ENCODE assay signal across 12 cellular contexts in genomic region chr15:52228928-52229327, GRCh38. TPM values are rescaled to one million over a fixed set of nuclear protein-coding genes. Genes with fewer than 3 reads are reported as not detected.
DNase-seq lines count a peak whose midpoint lies in the region; TF ChIP-seq lines count a peak whose summit lies in the region.
"Had no signal": no experiment of that assay in that cellular context is flagged by ENCODE, and none has a peak within 500 bp of the region (broad histone marks: within the 10 kb centered on the region; RNA-seq: fewer than 3 reads in every experiment).

No MANE protein-coding gene starts in this region.

- no peaks in the 10 kb centered on the region for H3K9me3 Mint-ChIP-seq in Calu3 (ENCODE audit: low read depth, unreplicated experiment)
- H3K9me3 Mint-ChIP-seq: activated T-helper 17 cell treated with anti-CD3 and anti-CD28 coated beads, Interleukin-2, amount 50 U/mL, for 72 hours had no signal

- POLR2A ChIA-PET in HEK293T (lab: Yijun Ruan, JAX): no interaction called here

- intact Hi-C loops in Calu3 (cut with micrococcal nuclease; ENCODE audit: unreplicated experiment): loop anchor here (5.0 to 10.0 kb wide), 2 partner anchors 47 to 444 kb away; no protein-coding TSS in a partner anchor

- H2AK5ac ChIP-seq in neuronal stem cell (ENCODE audit: low read depth, low read length): no peak overlapping the region

- H4K91ac ChIP-seq in neuronal stem cell (ENCODE audit: low read depth, low read length, poor library complexity): no peak overlapping the region

- no peak overlapping the region for H3K27ac ChIP-seq in WERI-Rb-1
- no peak overlapping the region for H3K27ac ChIP-seq in liver (ENCODE audit: low read depth in 1 of 2, low read length in 2 of 2)
- H3K27ac ChIP-seq in neuronal stem cell (replicated peaks; ENCODE audit: low read length): no peak overlapping the region

- no peak overlapping the region for H3K14ac ChIP-seq in neuronal stem cell (ENCODE audit: low read length)

- H2AFZ ChIP-seq in neuronal stem cell (ENCODE audit: low read length): no peak overlapping the region

- H3K9ac ChIP-seq in liver (ENCODE audit: low read depth in 1 of 2, low read length in 2 of 2) (no peak overlapping the region), neuronal stem cell (ENCODE audit: low read depth, low read length, poor library complexity) (no peak overlapping the region)

- no TSS peak for BruUV-seq in Calu3 (replicated peaks; lab: Mats Ljungman, UMichigan)

- H2BK5ac ChIP-seq in neuronal stem cell (ENCODE audit: low read length): no peak overlapping the region

- H3K4me3 ChIP-seq in WERI-Rb-1 (ENCODE audit: low read depth, low read length): no peak overlapping the region
- H3K4me3 ChIP-seq in liver (ENCODE audit: low read depth in 1 of 3, low read length in 3 of 3): no peak overlapping the region
- H3K4me3 ChIP-seq in neuronal stem cell (ENCODE audit: low read length in 2 of 2): no peak overlapping the region

- H3K23ac ChIP-seq in neuronal stem cell (ENCODE audit: low read depth, low read length, poor library complexity): no peak overlapping the region

- H3K27ac Mint-ChIP-seq in Calu3 (ENCODE audit: unreplicated experiment): no peak overlapping the region
- H3K27ac Mint-ChIP-seq: activated T-helper 17 cell treated with anti-CD3 and anti-CD28 coated beads, Interleukin-2, amount 50 U/mL, for 72 hours had no signal

- TF ChIP-seq RAD21 in liver (IDR thresholded peaks at IDR 0.05): no peak

- H3K18ac ChIP-seq in neuronal stem cell (ENCODE audit: low read length): no peak overlapping the region

- no peaks in the 10 kb centered on the region for H3K27me3 Mint-ChIP-seq in Calu3 (ENCODE audit: unreplicated experiment)
- H3K27me3 Mint-ChIP-seq: activated T-helper 17 cell treated with anti-CD3 and anti-CD28 coated beads, Interleukin-2, amount 50 U/mL, for 72 hours had no signal

- no peaks in the 10 kb centered on the region for H3K79me1 ChIP-seq in neuronal stem cell (ENCODE audit: low read depth, low read length)

- peaks cover 10% of the 10 kb centered on the region for H3K36me3 ChIP-seq in WERI-Rb-1
- peaks cover 0 to 7% (median 3%) of the 10 kb centered on the region in 4 donors for H3K36me3 ChIP-seq in liver (ENCODE audit: control insufficient read depth in 4 of 4, insufficient read depth in 3 of 4, low read depth in 1 of 4, low read length in 3 of 4)
- H3K36me3 ChIP-seq in neuronal stem cell (replicated peaks in 1 of 2; ENCODE audit: control insufficient read depth in 2 of 2, insufficient read depth in 2 of 2, low read length in 2 of 2): peaks cover 5 to 18% of the 10 kb centered on the region in 2 donors

- 35% methylated on average over 8 of the region's 8 CpGs for WGBS in liver
- no CpG with 5 or more reads among the region's 8 CpGs for WGBS in neuronal stem cell (ENCODE audit: extremely low coverage in 2 of 2, insufficient read length in 2 of 2, insufficient replicate concordance in 1 of 2), 2 donors

- no peaks in the 10 kb centered on the region for H3K27me3 ChIP-seq in WERI-Rb-1 (ENCODE audit: insufficient read depth, low read depth, severe bottlenecking)
- no peaks in the 10 kb centered on the region for H3K27me3 ChIP-seq in liver (ENCODE audit: control insufficient read depth in 4 of 4, insufficient read depth in 4 of 4, low read length in 3 of 4)
- no peaks in the 10 kb centered on the region for H3K27me3 ChIP-seq in neuronal stem cell (ENCODE audit: control insufficient read depth in 3 of 3, insufficient read depth in 3 of 3, low read depth in 1 of 3, low read length in 3 of 3)

- H3K4me1 ChIP-seq in liver (ENCODE audit: control insufficient read depth in 4 of 4, insufficient read depth in 4 of 4, low read length in 3 of 4): peaks cover 0 to 3% (median 0%) of the 10 kb centered on the region in 4 donors
- peaks cover 0 to 6% of the 10 kb centered on the region in 2 donors for H3K4me1 ChIP-seq in neuronal stem cell (ENCODE audit: control insufficient read depth in 2 of 2, insufficient read depth in 1 of 2, low read depth in 1 of 2, low read length in 2 of 2)

- H4K8ac ChIP-seq in neuronal stem cell (ENCODE audit: low read depth, low read length): no peak overlapping the region

- H2BK120ac ChIP-seq in neuronal stem cell (ENCODE audit: low read depth, low read length): no peak overlapping the region

- H3K4ac ChIP-seq in neuronal stem cell (ENCODE audit: low read length): no peak overlapping the region

- no peaks in the 10 kb centered on the region for H3K4me1 Mint-ChIP-seq in Calu3 (ENCODE audit: low read depth, unreplicated experiment)
- H3K4me1 Mint-ChIP-seq: activated T-helper 17 cell treated with anti-CD3 and anti-CD28 coated beads, Interleukin-2, amount 50 U/mL, for 72 hours had no signal

- H3K36me3 Mint-ChIP-seq in Calu3 (ENCODE audit: insufficient read depth, unreplicated experiment): peaks cover 27% of the 10 kb centered on the region
- H3K36me3 Mint-ChIP-seq: CD14-positive monocyte had no signal

- TF ChIP-seq CTCF in Calu3 (IDR thresholded peaks at IDR 0.05; ENCODE audit: unreplicated experiment) (no peak), WERI-Rb-1 (IDR thresholded peaks at IDR 0.05; ENCODE audit: low read depth, low read length) (no peak), liver (IDR thresholded peaks at IDR 0.05; ENCODE audit: low read depth, low read length, missing input control) (no peak)

- no peak overlapping the region for H3K4me3 Mint-ChIP-seq in Calu3 (ENCODE audit: low read depth, unreplicated experiment)
- H3K4me3 Mint-ChIP-seq: activated T-helper 17 cell treated with anti-CD3 and anti-CD28 coated beads, Interleukin-2, amount 50 U/mL, for 72 hours; CD14-positive monocyte had no signal

- H3K4me2 ChIP-seq in neuronal stem cell (ENCODE audit: insufficient read depth, low read length, poor library complexity, severe bottlenecking): no peak overlapping the region

- CTCF ChIA-PET in Calu3 (lab: Charles Lee): no interaction called here
- CTCF ChIA-PET in HEK293T (lab: Yijun Ruan, JAX): interaction anchor here (0.7 kb wide), 1 partner anchor 12 kb away, joined by 3 read pairs; no protein-coding TSS in a partner anchor

- H3K9me3 ChIP-seq in WERI-Rb-1 (ENCODE audit: severe bottlenecking): no peaks in the 10 kb centered on the region
- H3K9me3 ChIP-seq in liver (ENCODE audit: control insufficient read depth in 4 of 4, low read length in 3 of 4): no peaks in the 10 kb centered on the region
- no peaks in the 10 kb centered on the region for H3K9me3 ChIP-seq in neuronal stem cell (replicated peaks in 1 of 2; ENCODE audit: control insufficient read depth in 2 of 2, insufficient read depth in 1 of 2, low read depth in 1 of 2, low read length in 2 of 2)

- peak; percentile 72 for DNase-seq in Calu3
- DNase-seq in HEK293T (ENCODE audit: extremely low spot score): peak; percentile 5
- DNase-seq in WERI-Rb-1: peak; percentile 22
- DNase-seq in activated gamma-delta T cell (lab: John Stamatoyannopoulos, UW): no peak
- no peak for DNase-seq in foreskin melanocyte
- no peak for DNase-seq in neuronal stem cell (ENCODE audit: low spot score)
- DNase-seq in NCI-H1105 treated with DMSO at 0.1 percent for 48 hours (lab: John Stamatoyannopoulos, UW): no peak
- DNase-seq: NCI-H1694; stimulated activated CD4-positive, alpha-beta T cell treated with anti-CD3 and anti-CD28 coated beads, Interleukin-4, amount 100 ng/mL, for 1 hour had no signal

- no peak overlapping the region for H2BK12ac ChIP-seq in neuronal stem cell (ENCODE audit: low read length)

- no peak overlapping the region for H2BK15ac ChIP-seq in neuronal stem cell (ENCODE audit: low read length)

TF ChIP-seq in HEK293T, 16 proteins besides CTCF, POLR2A, EP300 and RAD21 (continues in another document):
- no peak for TF ChIP-seq SUZ12 (IDR thresholded peaks at IDR 0.05)
- no peak for TF ChIP-seq ELF4 (IDR thresholded peaks at IDR 0.05)
- TF ChIP-seq CTBP1 (IDR thresholded peaks at IDR 0.05; ENCODE audit: borderline replicate concordance): no peak
- TF ChIP-seq L3MBTL2 (conservative IDR thresholded peaks at IDR 0.05): no peak
- TF ChIP-seq SP1 (IDR thresholded peaks at IDR 0.05): no peak
- no peak for TF ChIP-seq FOXM1 (IDR thresholded peaks at IDR 0.05; ENCODE audit: borderline replicate concordance)
- no peak for TF ChIP-seq ZNF384 (IDR thresholded peaks at IDR 0.05)
- no peak for TF ChIP-seq TARDBP (IDR thresholded peaks at IDR 0.05)
- no peak for TF ChIP-seq NFRKB (IDR thresholded peaks at IDR 0.05)
- no peak for TF ChIP-seq FOXA1 (IDR thresholded peaks at IDR 0.05)
- no peak for TF ChIP-seq PKNOX1 (IDR thresholded peaks at IDR 0.05)

TF ChIP-seq in liver, 16 proteins besides CTCF, POLR2A, EP300 and RAD21 (continues in another document):
- no peak for TF ChIP-seq TAF1 (conservative IDR thresholded peaks at IDR 0.05)
- no peak for TF ChIP-seq REST (IDR thresholded peaks at IDR 0.05)
- TF ChIP-seq FOXA1 (IDR thresholded peaks at IDR 0.05): no peak
- TF ChIP-seq HNF4G (IDR thresholded peaks at IDR 0.05): peak; percentile 25
- TF ChIP-seq HNF4A (conservative IDR thresholded peaks at IDR 0.05): peak; percentile 28 to 46
- TF ChIP-seq YY1 (IDR thresholded peaks at IDR 0.05): no peak
- TF ChIP-seq RXRA (IDR thresholded peaks at IDR 0.05): peak; percentile 7 to 35
- peak; percentile 73 to 79 for TF ChIP-seq JUND (IDR thresholded peaks at IDR 0.05)

RNA-seq across cellular contexts. Expression of gene GNB5, which starts 37.7 kb away (rescaled TPM):
- total RNA-seq in Calu3 (2022) (35.6 and 48.8 TPM in 2 replicates), liver (10 to 100 TPM; 14.1 to 19.2 TPM)
- polyA plus RNA-seq in liver: 10 to 100 TPM; 13.7 to 17.4 TPM
- polyA plus RNA-seq in neuronal stem cell (2013, experiment 1 of 2): 20.4 TPM
- 20.0 TPM for polyA plus RNA-seq in neuronal stem cell (2013, experiment 2 of 2)

Comparison
In these comparisons a context has a peak if more than half of its experiments do, and no peak if none do; other contexts are left out.
1. DNase-seq: peak in Calu3 (single experiment), HEK293T (single experiment) and WERI-Rb-1 (single experiment); none in activated gamma-delta T cell (single experiment), foreskin melanocyte (single experiment), neuronal stem cell (single experiment) and NCI-H1105 treated with DMSO at 0.1 percent for 48 hours (single experiment).